23 cellular contexts compared by ENCODE assay signal in genomic region chr7:158061884-158062656, GRCh38.
"Had no signal": no experiment of that assay in that cellular context is flagged by ENCODE, and none has a peak within 500 bp of the region (broad histone marks: within the 10 kb centered on the region; RNA-seq: fewer than 3 reads in every experiment).

No MANE protein-coding gene starts in this region.

- H3K27ac ChIP-seq: colonic mucosa, epithelial cell of prostate, left ventricle myocardium inferior, suprapubic skin, tibial artery had no signal

- H3K4me2 ChIP-seq: smooth muscle cell had no signal

- DNase-seq: activated CD4-positive, alpha-beta memory T cell treated with anti-CD3 and anti-CD28 coated beads for 36 hours; activated CD4-positive, alpha-beta T cell treated with anti-CD3 and anti-CD28 coated beads, Interleukin-2, amount 10 ng/mL, durations not matched to agents 24 days and 14 days; activated CD4-positive, CD25-positive, alpha-beta regulatory T cell treated with anti-CD3 and anti-CD28 coated beads, Interleukin-2, amount 50 U/mL, for 72 hours; activated naive CD4-positive, alpha-beta T cell treated with Interleukin-2 at 50 U/mL for 16 hours; activated T-cell treated with anti-CD3 and anti-CD28 coated beads, Interleukin-2, amount 50 U/mL, for 48 hours; anterior cingulate cortex; colonic mucosa; effector CD8-positive, alpha-beta T cell; left ventricle myocardium inferior; nucleus accumbens; stimulated activated CD4-positive, alpha-beta T cell treated with anti-CD3 and anti-CD28 coated beads, Interleukin-15, amount 100 ng/mL, for 24 hours; stimulated activated CD4-positive, alpha-beta T cell treated with anti-CD3 and anti-CD28 coated beads, Interleukin-2, amount 100 ng/mL, for 24 hours; stimulated activated naive CD4-positive, alpha-beta T cell; T-helper 17 cell; tibial artery had no signal

- H3K36me3 ChIP-seq: colonic mucosa, left ventricle myocardium inferior, suprapubic skin, tibial artery had no signal

- FAIRE-seq: endometrium, frontal cortex, islet of Langerhans, urothelium cell line had no signal

- H3K4me1 ChIP-seq: colonic mucosa, left ventricle myocardium inferior, suprapubic skin, tibial artery had no signal

- H3K4me3 ChIP-seq: colonic mucosa, left ventricle myocardium inferior, smooth muscle cell, suprapubic skin, tibial artery had no signal

- H3K27me3 ChIP-seq: colonic mucosa, suprapubic skin had no signal

- H3K9me3 ChIP-seq: colonic mucosa, suprapubic skin had no signal

- ATAC-seq: SK-N-SH treated with all-trans-retinoic acid at 6 μM for 48 hours, T-helper 17 cell had no signal
